Comparison of ENCODE assay signal across 1 cellular context in the genomic region with DNA sequence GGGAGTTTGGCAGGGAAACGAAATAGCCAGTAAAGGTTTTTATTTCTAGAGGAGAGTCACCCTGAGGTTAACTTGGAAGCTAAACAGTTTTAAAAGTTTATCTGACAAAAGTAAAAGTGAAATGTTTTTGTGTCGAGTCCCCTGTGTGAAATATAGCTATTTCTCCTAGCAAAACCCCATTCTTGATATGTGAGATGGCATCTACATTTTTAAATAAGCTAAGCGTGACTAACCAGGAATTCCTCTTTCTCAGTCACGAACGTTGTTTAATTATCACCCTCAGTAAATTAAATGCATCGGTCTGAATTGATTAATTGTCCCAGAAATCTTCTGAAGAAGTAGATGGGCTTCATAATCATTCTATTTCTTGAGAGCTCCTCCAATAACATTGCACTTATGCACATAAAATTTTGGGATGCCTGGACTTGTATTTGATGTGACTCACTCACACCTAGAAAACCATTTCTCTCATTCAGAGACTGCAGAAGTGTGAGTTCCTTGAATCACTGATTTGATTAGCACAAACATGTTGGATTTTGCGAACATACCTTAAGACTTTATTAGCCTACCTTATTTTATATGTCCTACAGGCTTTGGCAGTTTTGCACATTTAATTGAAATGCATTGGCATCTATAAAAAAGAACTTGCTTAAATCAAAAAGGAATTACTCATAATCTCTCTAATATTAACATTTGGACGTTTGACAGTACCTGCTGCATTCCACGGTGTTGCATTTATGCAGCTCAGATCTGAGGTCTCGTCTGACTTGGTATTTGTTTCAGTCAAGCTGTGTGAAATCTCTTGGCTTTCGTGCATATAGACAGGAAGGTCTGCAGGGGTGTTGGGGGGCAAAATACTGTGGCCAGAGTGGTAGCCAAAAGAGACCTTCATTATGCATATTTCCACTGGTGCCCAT.
TF ChIP-seq lines count a peak whose summit lies in the region.

No MANE protein-coding gene starts in this region.

TF ChIP-seq in SK-N-SH, 30 proteins besides CTCF, POLR2A, EP300 and RAD21:
- TF ChIP-seq RXRA (IDR thresholded peaks at IDR 0.05; ENCODE audit: borderline replicate concordance, low read depth) (no peak), REST (IDR thresholded peaks at IDR 0.05; ENCODE audit: low read depth, low read length) (no peak), FOXJ3 (CRISPR knock-in tag; IDR thresholded peaks at IDR 0.05) (no peak), NFIC (IDR thresholded peaks at IDR 0.05; ENCODE audit: borderline replicate concordance) (no peak), GABPA (IDR thresholded peaks at IDR 0.05; ENCODE audit: low read depth) (no peak), SIN3A (IDR thresholded peaks at IDR 0.05; ENCODE audit: borderline replicate concordance, low read depth, low read length) (no peak)
